In genomic region chr2:65070856-65071255, GRCh38 we compare ENCODE assay signal across 1 cellular context.
TF ChIP-seq lines count a peak whose summit lies in the region.

No MANE protein-coding gene starts in this region.

TF ChIP-seq in endothelial cell of umbilical vein, 7 proteins besides CTCF, POLR2A, EP300 and RAD21:
- TF ChIP-seq FOS (IDR thresholded peaks at IDR 0.05; ENCODE audit: borderline replicate concordance, insufficient read depth, low read length) = no peak
- no peak for TF ChIP-seq GATA2 (IDR thresholded peaks at IDR 0.05; ENCODE audit: insufficient read depth, insufficient read length, low read depth, low read length)
- TF ChIP-seq MYC (IDR thresholded peaks at IDR 0.05; ENCODE audit: low read depth, low read length) = no peak
- TF ChIP-seq POLR2AphosphoS5 (IDR thresholded peaks at IDR 0.05; ENCODE audit: insufficient read depth, low read depth, low read length) = no peak
- no peak for TF ChIP-seq EZH2 (IDR thresholded peaks at IDR 0.05; ENCODE audit: borderline replicate concordance, low read depth, low read length, severe bottlenecking)
- TF ChIP-seq, protein P1, sequence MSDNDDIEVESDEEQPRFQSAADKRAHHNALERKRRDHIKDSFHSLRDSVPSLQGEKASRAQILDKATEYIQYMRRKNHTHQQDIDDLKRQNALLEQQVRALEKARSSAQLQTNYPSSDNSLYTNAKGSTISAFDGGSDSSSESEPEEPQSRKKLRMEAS (IDR thresholded peaks at IDR 0.05; ENCODE audit: insufficient read depth, insufficient read length) = no peak
- TF ChIP-seq JUN (IDR thresholded peaks at IDR 0.05; ENCODE audit: borderline replicate concordance, insufficient read depth, insufficient read length, low read depth) = no peak
